ENCODE assay signal across 18 cellular contexts in genomic region chr18:54240629-54241107, GRCh38. TPM values are rescaled to one million over a fixed set of nuclear protein-coding genes. Genes with fewer than 3 reads are reported as not detected.
DNase-seq lines count a peak whose midpoint lies in the region; ATAC-seq and TF ChIP-seq lines count a peak whose summit lies in the region.
"Had no signal": no experiment of that assay in that cellular context is flagged by ENCODE, and none has a peak within 500 bp of the region (broad histone marks: within the 10 kb centered on the region; RNA-seq: fewer than 3 reads in every experiment).

No MANE protein-coding gene starts in this region.

- H3K79me2 ChIP-seq in OCI-LY7 (ENCODE audit: insufficient read depth, low read depth, low read length) (no peaks in the 10 kb centered on the region), smooth muscle cell (ENCODE audit: low read depth) (no peaks in the 10 kb centered on the region)

- H3K9me3 ChIP-seq in OCI-LY7 (ENCODE audit: low read length) (no peaks in the 10 kb centered on the region), skeletal muscle tissue (ENCODE audit: control insufficient read depth in 3 of 3, low read length in 3 of 3) (no peaks in the 10 kb centered on the region), smooth muscle cell (replicated peaks; ENCODE audit: low read depth) (no peaks in the 10 kb centered on the region)
- H3K9me3 ChIP-seq: SJCRH30, testis had no signal

- WGBS in smooth muscle cell (ENCODE audit: low lambda C conversion rate): 89% methylated on average over 13 of the region's 13 CpGs

- in situ Hi-C loops in brain microvascular endothelial cell (cut with HindIII; ENCODE audit: low pct_ligation_motif_present, low sequenced_read_pairs): no loop called here

- peak; percentile 27 for ATAC-seq in left lobe of liver

- H4K20me1 ChIP-seq in OCI-LY7 (ENCODE audit: insufficient read depth, low read length) (no peaks in the 10 kb centered on the region), smooth muscle cell (ENCODE audit: low read depth) (no peaks in the 10 kb centered on the region)

- no peaks in the 10 kb centered on the region for H3K36me3 ChIP-seq in OCI-LY7 (ENCODE audit: insufficient read depth, low read length)
- H3K36me3 ChIP-seq in skeletal muscle tissue (ENCODE audit: control insufficient read depth in 3 of 3, insufficient read depth in 3 of 3, low read length in 3 of 3): no peaks in the 10 kb centered on the region
- H3K36me3 ChIP-seq in brain microvascular endothelial cell (replicated peaks): no peaks in the 10 kb centered on the region
- H3K36me3 ChIP-seq in smooth muscle cell (ENCODE audit: low read depth): no peaks in the 10 kb centered on the region
- H3K36me3 ChIP-seq: SJCRH30 had no signal

- H3K9ac ChIP-seq in skeletal muscle tissue (ENCODE audit: low read depth in 1 of 3, low read length in 3 of 3) (peak overlapping the region in 2 of 3 donors; percentile 19 to 20), smooth muscle cell (ENCODE audit: low read depth) (no peak overlapping the region)

- TF ChIP-seq CTCF in OCI-LY7 (conservative IDR thresholded peaks at IDR 0.05; ENCODE audit: low read length) (no peak), brain microvascular endothelial cell (IDR thresholded peaks at IDR 0.05; ENCODE audit: low read depth, low read length, missing control alignments) (no peak), smooth muscle cell (IDR thresholded peaks at IDR 0.05; ENCODE audit: borderline replicate concordance, insufficient read depth, poor library complexity, severe bottlenecking) (no peak)

- H3K4me3 ChIP-seq in OCI-LY7 (ENCODE audit: low read depth, low read length, poor library complexity, severe bottlenecking) (no peak overlapping the region), skeletal muscle tissue (ENCODE audit: low read length in 3 of 3) (peak overlapping the region; percentile 38 to 56 (median 45)), brain microvascular endothelial cell (ENCODE audit: low read depth, low read length) (no peak overlapping the region), smooth muscle cell (no peak overlapping the region)
- H3K4me3 ChIP-seq: GM12878, SJCRH30, testis had no signal

- CTCF ChIA-PET in OCI-LY7 (lab: Charles Lee; ENCODE audit: unreplicated experiment): interaction anchor here (0.5 to 0.9 kb wide), 2 partner anchors 11 to 16 kb away, joined by 3 read pairs; no protein-coding TSS in a partner anchor

- H3K27ac ChIP-seq in OCI-LY7 (ENCODE audit: low read depth, low read length, poor library complexity, severe bottlenecking) (no peak overlapping the region), skeletal muscle tissue (ENCODE audit: low read depth, low read length) (peak overlapping the region; percentile 60), brain microvascular endothelial cell (no peak overlapping the region), smooth muscle cell (ENCODE audit: low read depth) (no peak overlapping the region)
- H3K27ac ChIP-seq: SJCRH30, testis had no signal

- H3K27me3 ChIP-seq in skeletal muscle tissue (ENCODE audit: control insufficient read depth in 3 of 3, insufficient read depth in 3 of 3, low read length in 3 of 3) (no peaks in the 10 kb centered on the region), brain microvascular endothelial cell (replicated peaks) (no peaks in the 10 kb centered on the region), smooth muscle cell (ENCODE audit: low read depth) (no peaks in the 10 kb centered on the region)
- H3K27me3 ChIP-seq: testis had no signal

- no TSS peak for BruUV-seq in OCI-LY7 (replicated peaks; lab: Mats Ljungman, UMichigan)

- POLR2A ChIA-PET in OCI-LY7 (lab: Charles Lee): interaction anchor here (0.6 to 3.1 kb wide), 7 partner anchors 10 to 96 kb away, joined by 3 to 14 read pairs (median 4); partner anchors contain the start of gene MBD2

- H3K9me2 ChIP-seq in OCI-LY7 (ENCODE audit: insufficient read depth, low read length): no peaks in the 10 kb centered on the region

- no peaks in the 10 kb centered on the region for H3F3A ChIP-seq in smooth muscle cell (ENCODE audit: low read depth)

- H3K4me2 ChIP-seq in OCI-LY7 (ENCODE audit: low read length) (no peak overlapping the region), smooth muscle cell (no peak overlapping the region)

- peak; percentile 76 for DNase-seq in H4 (ENCODE audit: low spot score)
- no peak for DNase-seq in OCI-LY7 (ENCODE audit: low spot score)
- DNase-seq in left lobe of liver (ENCODE audit: low spot score): no peak
- no peak for DNase-seq in NCI-H345 (lab: John Stamatoyannopoulos, UW)
- DNase-seq in brain microvascular endothelial cell: no peak
- no peak for DNase-seq in smooth muscle cell (lab: John Stamatoyannopoulos, UW; ENCODE audit: unreplicated experiment)
- DNase-seq: activated CD4-positive, alpha-beta T cell treated with anti-CD3 and anti-CD28 coated beads, Interleukin-2, amount 10 ng/mL, durations not matched to agents 7 days and 5 days; activated naive CD8-positive, alpha-beta T cell treated with anti-CD3 and anti-CD28 coated beads, Interleukin-2, amount 10 ng/mL, durations not matched to agents 7 days and 5 days; activated T-cell treated with anti-CD3 and anti-CD28 coated beads, Interleukin-2, amount 50 U/mL, for 24 hours; CD4-positive, alpha-beta T cell; erythroblast; Kasumi-1; NCI-H2029 treated with DMSO at 0.1 percent for 48 hours; nucleus accumbens; SJCRH30; testis had no signal

- intact Hi-C loops in OCI-LY7 (cut with micrococcal nuclease; ENCODE audit: unreplicated experiment): no loop called here

- H2AFZ ChIP-seq in OCI-LY7 (ENCODE audit: low read length) (peak overlapping the region; percentile 94; the same call in 1 of the 2 replicates), smooth muscle cell (ENCODE audit: low read depth) (no peak overlapping the region)

- H3K4me1 ChIP-seq in OCI-LY7 (ENCODE audit: insufficient read depth, low read length, poor library complexity, severe bottlenecking) (peaks cover 20% of the 10 kb centered on the region), skeletal muscle tissue (ENCODE audit: control insufficient read depth in 3 of 3, insufficient read depth in 3 of 3, low read length in 3 of 3) (peaks cover 5 to 9% (median 8%) of the 10 kb centered on the region in 3 donors), smooth muscle cell (ENCODE audit: low read depth) (peaks cover 7% of the 10 kb centered on the region)
- H3K4me1 ChIP-seq: SJCRH30, testis had no signal

RNA-seq across cellular contexts. Expression of gene MBD2, which starts 16.2 kb away (rescaled TPM):
- 25.0 and 494 TPM in 2 replicates for total RNA-seq in H4 (2014; rRNA removed; shearing (Covaris generic))
- 30.5 and 39.2 TPM in 2 replicates for total RNA-seq in OCI-LY7 (2014; rRNA removed; shearing (Covaris generic))
- total RNA-seq in OCI-LY7 (2022) (171 and 176 TPM in 2 replicates), left lobe of liver (29.1 TPM), skeletal muscle tissue (12.5 TPM), smooth muscle cell (18.8 and 28.5 TPM in 2 replicates)
- polyA plus RNA-seq in smooth muscle cell: 42.6 and 63.9 TPM in 2 replicates

RNA-seq across cellular contexts. Expression of gene POLI, which starts 28.6 kb away (rescaled TPM):
- 10.1 and 26.1 TPM in 2 replicates for total RNA-seq in H4 (2014; rRNA removed; shearing (Covaris generic))
- 8.9 and 15.1 TPM in 2 replicates for total RNA-seq in OCI-LY7 (2014; rRNA removed; shearing (Covaris generic))
- 19.0 and 24.5 TPM in 2 replicates for total RNA-seq in OCI-LY7 (2022)
- 12.8 TPM for total RNA-seq in left lobe of liver
- total RNA-seq in skeletal muscle tissue: 47.5 TPM
- 36.1 and 56.7 TPM in 2 replicates for total RNA-seq in smooth muscle cell
- polyA plus RNA-seq in smooth muscle cell: 22.8 and 23.0 TPM in 2 replicates

Comparison
In these comparisons a context has a peak if more than half of its experiments do, and no peak if none do; other contexts are left out.
1. H3K4me3 ChIP-seq: peak in skeletal muscle tissue (3 of 3); none in OCI-LY7 (single experiment), brain microvascular endothelial cell (single experiment) and smooth muscle cell (single experiment).